ENCODE assay signal across 18 cellular contexts in genomic region chr6:69097948-69098347, GRCh38.
DNase-seq lines count a peak whose midpoint lies in the region; FAIRE-seq and TF ChIP-seq lines count a peak whose summit lies in the region.
"Had no signal": no experiment of that assay in that cellular context is flagged by ENCODE, and none has a peak within 500 bp of the region (broad histone marks: within the 10 kb centered on the region; RNA-seq: fewer than 3 reads in every experiment).

No MANE protein-coding gene starts in this region.

- no peak overlapping the region for H3K27ac ChIP-seq in small intestine (ENCODE audit: low read depth in 1 of 2, low read length in 1 of 2)
- H3K27ac ChIP-seq in right atrium auricular region, result no peak overlapping the region

- no peaks in the 10 kb centered on the region for H3K27me3 ChIP-seq in small intestine (ENCODE audit: control insufficient read depth in 2 of 2, insufficient read depth in 2 of 2, low read length in 2 of 2)
- H3K27me3 ChIP-seq in right atrium auricular region, result no peaks in the 10 kb centered on the region

- H3K36me3 ChIP-seq in small intestine (ENCODE audit: control insufficient read depth in 2 of 2, insufficient read depth in 2 of 2, low read length in 2 of 2) (no peaks in the 10 kb centered on the region), right atrium auricular region (no peaks in the 10 kb centered on the region)

- DNase-seq in NCI-H748 (lab: John Stamatoyannopoulos, UW; ENCODE audit: unreplicated experiment) (peak; percentile 29), NCI-H748 treated with DMSO at 0.1 percent for 48 hours (lab: John Stamatoyannopoulos, UW) (no peak), NCI-H1105 treated with DMSO at 0.1 percent for 48 hours (lab: John Stamatoyannopoulos, UW) (peak; percentile 98), NCI-H69 (lab: John Stamatoyannopoulos, UW) (peak; percentile 47), small intestine (peak; percentile 20), OCI-M1 (lab: John Stamatoyannopoulos, UW) (no peak), right atrium auricular region (ENCODE audit: low spot score) (no peak), GDM1 (lab: John Stamatoyannopoulos, UW) (no peak)
- DNase-seq: C1 segment of cervical spinal cord; Calu3; CD4-positive, alpha-beta T cell; EL; GF-D8; HCEC 1CT; HFFc6 had no signal

- no peak for TF ChIP-seq CTCF in right atrium auricular region (IDR thresholded peaks at IDR 0.05)

- no peak for FAIRE-seq in small intestine (lab: Jason Lieb, UNC)
- FAIRE-seq: A204.1, HepG2, HTR-8/SVneo had no signal

- H3K9me3 ChIP-seq in small intestine (ENCODE audit: control insufficient read depth, low read depth) (no peaks in the 10 kb centered on the region), right atrium auricular region (no peaks in the 10 kb centered on the region)

- H3K4me3 ChIP-seq in small intestine (ENCODE audit: low read depth in 1 of 2, low read length in 2 of 2) (no peak overlapping the region), right atrium auricular region (no peak overlapping the region)

- H3K4me1 ChIP-seq in small intestine (ENCODE audit: control insufficient read depth in 2 of 2, insufficient read depth in 1 of 2, low read depth in 1 of 2, low read length in 1 of 2) (no peaks in the 10 kb centered on the region), right atrium auricular region (no peaks in the 10 kb centered on the region)

Comparison
In these comparisons a context has a peak if more than half of its experiments do, and no peak if none do; other contexts are left out.
1. DNase-seq: peak in NCI-H748 (single experiment), NCI-H1105 treated with DMSO at 0.1 percent for 48 hours (single experiment), NCI-H69 (single experiment) and small intestine (single experiment); none in NCI-H748 treated with DMSO at 0.1 percent for 48 hours (single experiment), OCI-M1 (single experiment), right atrium auricular region (single experiment) and GDM1 (single experiment).